ENCODE assay signal across 8 cellular contexts in the genomic region with DNA sequence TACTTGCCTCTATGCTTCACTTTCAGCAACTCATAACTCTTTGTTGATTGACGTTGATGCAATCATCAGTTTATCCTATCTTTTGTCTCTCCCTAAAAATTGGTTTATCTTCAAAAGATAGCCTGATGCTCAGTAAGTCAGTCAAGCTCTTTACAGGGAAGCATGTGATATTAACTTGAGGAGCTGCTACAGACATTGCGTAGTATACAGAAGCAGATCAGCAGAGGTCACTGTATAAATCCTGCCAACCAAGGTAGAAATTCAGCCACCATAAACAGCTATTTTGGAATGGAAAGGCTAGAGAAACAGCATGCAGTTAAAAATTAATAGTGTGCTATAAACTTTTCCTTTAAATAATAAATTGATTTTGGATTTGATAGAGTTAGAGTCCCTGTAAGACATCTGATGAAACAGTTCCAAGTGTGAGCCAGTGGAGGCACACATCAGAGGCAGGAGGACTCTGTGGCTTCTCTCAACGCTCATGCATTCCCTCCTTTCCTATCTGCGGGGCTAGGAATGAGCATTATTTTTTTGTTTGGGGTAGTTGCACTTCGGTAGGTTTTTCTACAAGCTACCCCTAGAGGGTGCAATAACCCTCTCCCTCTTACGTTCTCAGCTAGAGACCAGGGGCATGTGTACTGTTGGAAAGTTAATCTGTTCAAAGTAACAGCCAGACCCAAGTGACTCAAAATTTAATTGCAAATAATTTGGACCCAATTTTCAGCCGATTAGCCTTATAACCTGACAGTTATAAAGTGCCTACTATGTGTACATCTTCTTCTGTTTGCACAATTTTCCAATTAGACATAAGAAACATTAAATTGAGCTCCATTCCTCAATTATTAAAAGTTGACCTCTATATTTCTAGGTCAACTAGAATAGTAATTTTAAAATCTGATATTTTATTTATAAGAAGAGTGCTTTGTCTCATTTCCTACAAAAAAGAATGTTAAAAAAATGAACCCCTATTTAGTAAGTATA.
DNase-seq lines count a peak whose midpoint lies in the region; ATAC-seq and TF ChIP-seq lines count a peak whose summit lies in the region.

No MANE protein-coding gene starts in this region.

- H3F3A ChIP-seq in neural cell (ENCODE audit: insufficient read depth, low read length, poor library complexity, severe bottlenecking) = no peaks in the 10 kb centered on the region

- peak; percentile 70 for TF ChIP-seq RAD21 in neural cell (conservative IDR thresholded peaks at IDR 0.05)

- CTCF ChIA-PET in activated CD8-positive, alpha-beta T cell treated with anti-CD3 and anti-CD28 coated beads for 36 hours (lab: Charles Lee) = interaction anchor here (1.1 to 1.7 kb wide), 3 partner anchors 13 to 1067 kb away, joined by 3 to 8 read pairs (median 4); no protein-coding TSS in a partner anchor
- CTCF ChIA-PET in activated CD8-positive, alpha-beta T cell treated with anti-CD3 and anti-CD28 coated beads, Interleukin-2, amount 10 ng/mL, durations not matched to agents 7 days and 5 days (lab: Charles Lee) = interaction anchor here (0.9 to 1.6 kb wide), 5 partner anchors 12 to 1066 kb away, joined by 3 to 5 read pairs (median 3); no protein-coding TSS in a partner anchor

- H3K9ac ChIP-seq in neural cell (ENCODE audit: low read length) = no peak overlapping the region

- H4K20me1 ChIP-seq in neural cell (ENCODE audit: insufficient read depth) = no peaks in the 10 kb centered on the region

- H3K27me3 Mint-ChIP-seq in activated CD8-positive, alpha-beta T cell treated with anti-CD3 and anti-CD28 coated beads for 36 hours = no peaks in the 10 kb centered on the region
- no peaks in the 10 kb centered on the region for H3K27me3 Mint-ChIP-seq in activated CD8-positive, alpha-beta T cell treated with anti-CD3 and anti-CD28 coated beads, Interleukin-2, amount 10 ng/mL, durations not matched to agents 7 days and 5 days (ENCODE audit: low read depth)

- H3K36me3 Mint-ChIP-seq in activated CD8-positive, alpha-beta T cell treated with anti-CD3 and anti-CD28 coated beads for 36 hours (ENCODE audit: low read depth) = no peaks in the 10 kb centered on the region
- no peaks in the 10 kb centered on the region for H3K36me3 Mint-ChIP-seq in activated CD8-positive, alpha-beta T cell treated with anti-CD3 and anti-CD28 coated beads, Interleukin-2, amount 10 ng/mL, durations not matched to agents 7 days and 5 days (ENCODE audit: low read depth)

- no peaks in the 10 kb centered on the region for H3K36me3 ChIP-seq in neural cell (ENCODE audit: insufficient read depth, low read length)

- H3K79me2 ChIP-seq in neural cell (replicated peaks; ENCODE audit: insufficient read depth, low read length) = no peaks in the 10 kb centered on the region

- no peaks in the 10 kb centered on the region for H3K9me2 ChIP-seq in neural cell (ENCODE audit: insufficient read depth, low read length)

- peak; percentile 39 for TF ChIP-seq CTCF in activated CD8-positive, alpha-beta T cell treated with anti-CD3 and anti-CD28 coated beads for 36 hours (IDR thresholded peaks at IDR 0.05)
- peak; percentile 67 for TF ChIP-seq CTCF in neural cell (IDR thresholded peaks at IDR 0.05; ENCODE audit: poor library complexity, severe bottlenecking)

- POLR2A ChIA-PET in activated CD8-positive, alpha-beta T cell treated with anti-CD3 and anti-CD28 coated beads for 36 hours (lab: Charles Lee) = no interaction called here
- POLR2A ChIA-PET in activated CD8-positive, alpha-beta T cell treated with anti-CD3 and anti-CD28 coated beads, Interleukin-2, amount 10 ng/mL, durations not matched to agents 7 days and 5 days (lab: Charles Lee) = no interaction called here

- H3K9me3 ChIP-seq in neural cell (ENCODE audit: low read length) = no peaks in the 10 kb centered on the region

- no peak for TF ChIP-seq EP300 in neural cell (conservative IDR thresholded peaks at IDR 0.05; ENCODE audit: poor library complexity, severe bottlenecking)

- no peaks in the 10 kb centered on the region for H3K4me1 Mint-ChIP-seq in activated CD8-positive, alpha-beta T cell treated with anti-CD3 and anti-CD28 coated beads for 36 hours (ENCODE audit: low read depth)
- no peaks in the 10 kb centered on the region for H3K4me1 Mint-ChIP-seq in activated CD8-positive, alpha-beta T cell treated with anti-CD3 and anti-CD28 coated beads, Interleukin-2, amount 10 ng/mL, durations not matched to agents 7 days and 5 days (ENCODE audit: low read depth)

- H3K4me3 Mint-ChIP-seq in activated CD8-positive, alpha-beta T cell treated with anti-CD3 and anti-CD28 coated beads for 36 hours = no peak overlapping the region
- no peak overlapping the region for H3K4me3 Mint-ChIP-seq in activated CD8-positive, alpha-beta T cell treated with anti-CD3 and anti-CD28 coated beads, Interleukin-2, amount 10 ng/mL, durations not matched to agents 7 days and 5 days

- H3K4me2 ChIP-seq in neural cell (ENCODE audit: low read length) = no peak overlapping the region

- no peak overlapping the region for H3K4me3 ChIP-seq in neural cell (ENCODE audit: low read length)

- H3K27ac ChIP-seq in epithelial cell of prostate (no peak overlapping the region), neural cell (ENCODE audit: low read length) (no peak overlapping the region)

- no peak overlapping the region for H3K27ac Mint-ChIP-seq in activated CD8-positive, alpha-beta T cell treated with anti-CD3 and anti-CD28 coated beads for 36 hours
- no peak overlapping the region for H3K27ac Mint-ChIP-seq in activated CD8-positive, alpha-beta T cell treated with anti-CD3 and anti-CD28 coated beads, Interleukin-2, amount 10 ng/mL, durations not matched to agents 7 days and 5 days

- no peak overlapping the region for H2AFZ ChIP-seq in neural cell (ENCODE audit: low read depth, low read length)

- no peaks in the 10 kb centered on the region for H3K27me3 ChIP-seq in neural cell (ENCODE audit: insufficient read depth, low read depth, low read length)

- ATAC-seq in activated CD8-positive, alpha-beta T cell treated with anti-CD3 and anti-CD28 coated beads for 36 hours = no peak
- no peak for ATAC-seq in activated CD8-positive, alpha-beta T cell treated with anti-CD3 and anti-CD28 coated beads, Interleukin-2, amount 10 ng/mL, durations not matched to agents 7 days and 5 days
- ATAC-seq in GM19452 (IDR thresholded peaks at IDR 0.05; ENCODE audit: unreplicated experiment) = no peak

- no peak for DNase-seq in activated CD8-positive, alpha-beta T cell treated with anti-CD3 and anti-CD28 coated beads for 36 hours
- DNase-seq in activated CD8-positive, alpha-beta T cell treated with anti-CD3 and anti-CD28 coated beads, Interleukin-2, amount 10 ng/mL, durations not matched to agents 7 days and 5 days = no peak
- peak; percentile 67 for DNase-seq in HT1080 (ENCODE audit: low read depth)
- DNase-seq in NOMO-1 treated with DMSO at 0.1 percent for 48 hours (lab: John Stamatoyannopoulos, UW; ENCODE audit: unreplicated experiment) = peak; percentile 25
- DNase-seq in epithelial cell of prostate (ENCODE audit: low read depth, low spot score) = peak; percentile 14
- DNase-seq in activated CD4-positive, alpha-beta T cell treated with anti-CD3 and anti-CD28 coated beads for 4 hours = no peak

- intact Hi-C loops in activated CD8-positive, alpha-beta T cell treated with anti-CD3 and anti-CD28 coated beads for 36 hours (cut with micrococcal nuclease) = no loop called here

- no peaks in the 10 kb centered on the region for H3K9me3 Mint-ChIP-seq in activated CD8-positive, alpha-beta T cell treated with anti-CD3 and anti-CD28 coated beads for 36 hours
- H3K9me3 Mint-ChIP-seq in activated CD8-positive, alpha-beta T cell treated with anti-CD3 and anti-CD28 coated beads, Interleukin-2, amount 10 ng/mL, durations not matched to agents 7 days and 5 days (ENCODE audit: insufficient read depth) = no peaks in the 10 kb centered on the region

TF ChIP-seq in neural cell, 6 proteins besides CTCF, POLR2A, EP300 and RAD21:
- TF ChIP-seq, protein P1, sequence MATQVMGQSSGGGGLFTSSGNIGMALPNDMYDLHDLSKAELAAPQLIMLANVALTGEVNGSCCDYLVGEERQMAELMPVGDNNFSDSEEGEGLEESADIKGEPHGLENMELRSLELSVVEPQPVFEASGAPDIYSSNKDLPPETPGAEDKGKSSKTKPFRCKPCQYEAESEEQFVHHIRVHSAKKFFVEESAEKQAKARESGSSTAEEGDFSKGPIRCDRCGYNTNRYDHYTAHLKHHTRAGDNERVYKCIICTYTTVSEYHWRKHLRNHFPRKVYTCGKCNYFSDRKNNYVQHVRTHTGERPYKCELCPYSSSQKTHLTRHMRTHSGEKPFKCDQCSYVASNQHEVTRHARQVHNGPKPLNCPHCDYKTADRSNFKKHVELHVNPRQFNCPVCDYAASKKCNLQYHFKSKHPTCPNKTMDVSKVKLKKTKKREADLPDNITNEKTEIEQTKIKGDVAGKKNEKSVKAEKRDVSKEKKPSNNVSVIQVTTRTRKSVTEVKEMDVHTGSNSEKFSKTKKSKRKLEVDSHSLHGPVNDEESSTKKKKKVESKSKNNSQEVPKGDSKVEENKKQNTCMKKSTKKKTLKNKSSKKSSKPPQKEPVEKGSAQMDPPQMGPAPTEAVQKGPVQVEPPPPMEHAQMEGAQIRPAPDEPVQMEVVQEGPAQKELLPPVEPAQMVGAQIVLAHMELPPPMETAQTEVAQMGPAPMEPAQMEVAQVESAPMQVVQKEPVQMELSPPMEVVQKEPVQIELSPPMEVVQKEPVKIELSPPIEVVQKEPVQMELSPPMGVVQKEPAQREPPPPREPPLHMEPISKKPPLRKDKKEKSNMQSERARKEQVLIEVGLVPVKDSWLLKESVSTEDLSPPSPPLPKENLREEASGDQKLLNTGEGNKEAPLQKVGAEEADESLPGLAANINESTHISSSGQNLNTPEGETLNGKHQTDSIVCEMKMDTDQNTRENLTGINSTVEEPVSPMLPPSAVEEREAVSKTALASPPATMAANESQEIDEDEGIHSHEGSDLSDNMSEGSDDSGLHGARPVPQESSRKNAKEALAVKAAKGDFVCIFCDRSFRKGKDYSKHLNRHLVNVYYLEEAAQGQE (IDR thresholded peaks at IDR 0.05; ENCODE audit: borderline replicate concordance) = no peak
- TF ChIP-seq SMC3 (conservative IDR thresholded peaks at IDR 0.05; ENCODE audit: poor library complexity) = peak; percentile 70

Comparison
In these comparisons a context has a peak if more than half of its experiments do, and no peak if none do; other contexts are left out.
1. DNase-seq: peak in HT1080 (single experiment), NOMO-1 treated with DMSO at 0.1 percent for 48 hours (single experiment) and epithelial cell of prostate (single experiment); none in activated CD8-positive, alpha-beta T cell treated with anti-CD3 and anti-CD28 coated beads for 36 hours (single experiment), activated CD8-positive, alpha-beta T cell treated with anti-CD3 and anti-CD28 coated beads, Interleukin-2, amount 10 ng/mL, durations not matched to agents 7 days and 5 days (single experiment) and activated CD4-positive, alpha-beta T cell treated with anti-CD3 and anti-CD28 coated beads for 4 hours (0 of 2).